Comparison of ENCODE assay signal across 25 cellular contexts in the genomic region with DNA sequence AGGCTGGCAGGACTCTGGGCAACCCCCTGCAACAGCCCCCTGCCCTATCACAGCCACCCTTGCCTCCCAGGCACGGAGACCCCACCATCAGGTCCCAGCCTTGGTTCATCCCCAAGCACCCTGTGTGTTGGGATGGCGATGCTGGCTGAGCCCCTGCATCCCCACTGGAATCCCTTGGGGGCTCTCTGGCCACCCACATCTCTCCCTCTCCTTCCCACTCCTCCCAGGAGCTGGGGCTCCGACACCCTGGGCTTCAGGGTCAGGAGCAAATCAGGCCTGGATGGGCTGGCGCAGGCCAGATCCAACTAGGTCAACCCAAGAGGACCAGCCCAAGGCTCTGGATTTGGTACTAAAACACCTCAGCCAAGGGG.
"Had no signal": no experiment of that assay in that cellular context is flagged by ENCODE, and none has a peak within 500 bp of the region (broad histone marks: within the 10 kb centered on the region; RNA-seq: fewer than 3 reads in every experiment).

No MANE protein-coding gene starts in this region.

- H3K27ac ChIP-seq: adrenal gland, body of pancreas, colonic mucosa, WERI-Rb-1 had no signal

- H3K27me3 Mint-ChIP-seq: activated B cell treated with CpG ODN at 0.5 μM for 24 hours; activated naive CD4-positive, alpha-beta T cell treated with anti-CD3 and anti-CD28 coated beads, Interleukin-2, amount 50 U/mL, for 24 hours; activated naive CD8-positive, alpha-beta T cell treated with anti-CD3 and anti-CD28 coated beads for 36 hours; activated T-helper 17 cell treated with anti-CD3 and anti-CD28 coated beads, Interleukin-2, amount 50 U/mL, for 72 hours; T-helper 17 cell had no signal

- H3K36me3 Mint-ChIP-seq: activated naive CD4-positive, alpha-beta T cell treated with anti-CD3 and anti-CD28 coated beads, Interleukin-2, amount 50 U/mL, for 24 hours had no signal

- H3K4me3 ChIP-seq: adrenal gland, body of pancreas, colonic mucosa had no signal

- H3K9me3 ChIP-seq: adrenal gland, body of pancreas, colonic mucosa had no signal

- H3K4me3 Mint-ChIP-seq: activated B cell treated with CpG ODN at 0.5 μM for 24 hours; activated naive CD4-positive, alpha-beta T cell treated with anti-CD3 and anti-CD28 coated beads for 36 hours; activated naive CD4-positive, alpha-beta T cell treated with anti-CD3 and anti-CD28 coated beads, Interleukin-2, amount 50 U/mL, for 24 hours; activated naive CD8-positive, alpha-beta T cell treated with anti-CD3 and anti-CD28 coated beads for 36 hours; activated naive CD8-positive, alpha-beta T cell treated with anti-CD3 and anti-CD28 coated beads, Interleukin-2, amount 50 U/mL, for 24 hours; activated T-cell treated with anti-CD3 and anti-CD28 coated beads, Interleukin-2, amount 50 U/mL, for 24 hours; activated T-helper 17 cell treated with anti-CD3 and anti-CD28 coated beads, Interleukin-2, amount 50 U/mL, for 72 hours; T-helper 17 cell; T-helper 2 cell treated with Interferon-gamma antibody and Interleukin-4, amounts not matched to agents 5 μg/mL and 100 μg/mL, for 36 hours had no signal

- ATAC-seq: activated CD4-positive, CD25-positive, alpha-beta regulatory T cell treated with anti-CD3 and anti-CD28 coated beads, Interleukin-2, amount 50 U/mL, for 24 hours; activated naive CD8-positive, alpha-beta T cell treated with anti-CD3 and anti-CD28 coated beads, Interleukin-2, amount 50 U/mL, for 24 hours; activated T-helper 17 cell treated with anti-CD3 and anti-CD28 coated beads, Interleukin-2, amount 50 U/mL, for 72 hours; body of pancreas; esophagus mucosa; T-helper 17 cell had no signal

- H3K9me3 Mint-ChIP-seq: activated naive CD4-positive, alpha-beta T cell treated with anti-CD3 and anti-CD28 coated beads, Interleukin-2, amount 50 U/mL, for 24 hours; activated naive CD8-positive, alpha-beta T cell treated with anti-CD3 and anti-CD28 coated beads, Interleukin-2, amount 50 U/mL, for 24 hours; activated T-helper 17 cell treated with anti-CD3 and anti-CD28 coated beads, Interleukin-2, amount 50 U/mL, for 72 hours had no signal

- H3K27ac Mint-ChIP-seq: activated B cell treated with CpG ODN at 0.5 μM for 24 hours; activated naive CD4-positive, alpha-beta T cell treated with anti-CD3 and anti-CD28 coated beads for 36 hours; activated naive CD8-positive, alpha-beta T cell treated with anti-CD3 and anti-CD28 coated beads for 36 hours; activated naive CD8-positive, alpha-beta T cell treated with anti-CD3 and anti-CD28 coated beads, Interleukin-2, amount 50 U/mL, for 24 hours; activated T-cell treated with anti-CD3 and anti-CD28 coated beads, Interleukin-2, amount 50 U/mL, for 24 hours; activated T-helper 17 cell treated with anti-CD3 and anti-CD28 coated beads, Interleukin-2, amount 50 U/mL, for 72 hours; T-helper 17 cell; T-helper 2 cell treated with Interferon-gamma antibody and Interleukin-4, amounts not matched to agents 5 μg/mL and 100 μg/mL, for 36 hours had no signal

- H3K4me1 Mint-ChIP-seq: activated B cell treated with CpG ODN at 0.5 μM for 24 hours; activated naive CD4-positive, alpha-beta T cell treated with anti-CD3 and anti-CD28 coated beads, Interleukin-2, amount 50 U/mL, for 24 hours; activated naive CD8-positive, alpha-beta T cell treated with anti-CD3 and anti-CD28 coated beads for 36 hours; activated naive CD8-positive, alpha-beta T cell treated with anti-CD3 and anti-CD28 coated beads, Interleukin-2, amount 50 U/mL, for 24 hours; activated T-helper 17 cell treated with anti-CD3 and anti-CD28 coated beads, Interleukin-2, amount 50 U/mL, for 72 hours had no signal

- H3K27me3 ChIP-seq: adrenal gland, body of pancreas, colonic mucosa had no signal

- DNase-seq: activated B cell treated with CpG ODN at 0.5 μM for 24 hours; activated CD4-positive, alpha-beta T cell treated with anti-CD3 and anti-CD28 coated beads for 48 hours; activated CD4-positive, alpha-beta T cell treated with anti-CD3 and anti-CD28 coated beads, Interleukin-2, amount 50 U/mL, for 1 hour; activated CD4-positive, alpha-beta T cell treated with anti-CD3 and anti-CD28 coated beads, Interleukin-2, amount 50 U/mL, for 48 hours; activated CD8-positive, alpha-beta memory T cell treated with anti-CD3 and anti-CD28 coated beads, Interleukin-2, amount 50 U/mL, for 48 hours; activated effector memory CD4-positive, alpha-beta T cell treated with anti-CD3 and anti-CD28 coated beads, Interleukin-2, amount 50 U/mL, for 16 hours; activated naive CD4-positive, alpha-beta T cell treated with anti-CD3 and anti-CD28 coated beads for 36 hours; activated naive CD8-positive, alpha-beta T cell treated with anti-CD3 and anti-CD28 coated beads for 36 hours; activated naive CD8-positive, alpha-beta T cell treated with anti-CD3 and anti-CD28 coated beads, Interleukin-2, amount 50 U/mL, for 24 hours; activated T-cell treated with anti-CD3 and anti-CD28 coated beads for 4 hours; activated T-cell treated with anti-CD3 and anti-CD28 coated beads, Interleukin-2, amount 50 U/mL, for 24 hours; amygdala; caudate nucleus; effector CD8-positive, alpha-beta T cell; T1000; WERI-Rb-1 had no signal

- H3K36me3 ChIP-seq: adrenal gland, colonic mucosa, WERI-Rb-1 had no signal

- H3K4me1 ChIP-seq: adrenal gland, body of pancreas, colonic mucosa had no signal
